ENCODE assay signal across 26 cellular contexts in genomic region chr6:24501914-24502313, GRCh38. TPM values are rescaled to one million over a fixed set of nuclear protein-coding genes. Genes with fewer than 3 reads are reported as not detected.
"Had no signal": no experiment of that assay in that cellular context is flagged by ENCODE, and none has a peak within 500 bp of the region (broad histone marks: within the 10 kb centered on the region; RNA-seq: fewer than 3 reads in every experiment).

No MANE protein-coding gene starts in this region.

- H3K9me3 ChIP-seq: esophagus squamous epithelium, heart right ventricle, pancreas, testis, tibial artery had no signal

- DNase-seq: cortex of kidney; effector memory CD8-positive, alpha-beta T cell; esophagus squamous epithelium; foreskin melanocyte; glutamatergic neuron; heart right ventricle; hypothalamus; immature natural killer cell; islet precursor cell; kidney glomerular epithelial cell; mesenchymal stem cell; naive thymus-derived CD8-positive, alpha-beta T cell; nephron progenitor cell; occipital lobe; pancreas; retina; stimulated activated CD4-positive, alpha-beta T cell treated with anti-CD3 and anti-CD28 coated beads, Interleukin-4, amount 100 ng/mL, for 4 hours; stimulated activated naive CD8-positive, alpha-beta T cell treated with anti-CD3 and anti-CD28 coated beads, Interleukin-15, Interleukin-2, amounts not matched to agents 100 U/mL and 50 U/mL, for 24 hours; substantia nigra; testis; tibial artery had no signal

- H3K27ac ChIP-seq: esophagus squamous epithelium, heart right ventricle, pancreas, testis, tibial artery had no signal

- H3K4me1 ChIP-seq: esophagus squamous epithelium, heart right ventricle, pancreas, testis, tibial artery had no signal

- ATAC-seq: effector memory CD8-positive, alpha-beta T cell; heart right ventricle; left lobe of liver; naive thymus-derived CD8-positive, alpha-beta T cell; pancreas; sciatic nerve; stimulated activated memory B cell treated with anti-CD40 and anti-IgM and Interleukin-4, amounts not matched to agents 10 μg/mL and 1 μg/mL and 100 μg/mL, for 72 hours had no signal

- FAIRE-seq: endometrium, pancreas had no signal

- H3K4me3 ChIP-seq: esophagus squamous epithelium, heart right ventricle, pancreas, testis, tibial artery had no signal

- H3K27me3 ChIP-seq: esophagus squamous epithelium, heart right ventricle, pancreas, testis, tibial artery had no signal

- H3K36me3 ChIP-seq: pancreas had no signal

RNA-seq across cellular contexts. Expression of gene GPLD1, which starts 12.5 kb away (rescaled TPM):
- total RNA-seq: pulmonary artery endothelial cell had no signal
